Comparison of ENCODE assay signal across 18 cellular contexts in the genomic region with DNA sequence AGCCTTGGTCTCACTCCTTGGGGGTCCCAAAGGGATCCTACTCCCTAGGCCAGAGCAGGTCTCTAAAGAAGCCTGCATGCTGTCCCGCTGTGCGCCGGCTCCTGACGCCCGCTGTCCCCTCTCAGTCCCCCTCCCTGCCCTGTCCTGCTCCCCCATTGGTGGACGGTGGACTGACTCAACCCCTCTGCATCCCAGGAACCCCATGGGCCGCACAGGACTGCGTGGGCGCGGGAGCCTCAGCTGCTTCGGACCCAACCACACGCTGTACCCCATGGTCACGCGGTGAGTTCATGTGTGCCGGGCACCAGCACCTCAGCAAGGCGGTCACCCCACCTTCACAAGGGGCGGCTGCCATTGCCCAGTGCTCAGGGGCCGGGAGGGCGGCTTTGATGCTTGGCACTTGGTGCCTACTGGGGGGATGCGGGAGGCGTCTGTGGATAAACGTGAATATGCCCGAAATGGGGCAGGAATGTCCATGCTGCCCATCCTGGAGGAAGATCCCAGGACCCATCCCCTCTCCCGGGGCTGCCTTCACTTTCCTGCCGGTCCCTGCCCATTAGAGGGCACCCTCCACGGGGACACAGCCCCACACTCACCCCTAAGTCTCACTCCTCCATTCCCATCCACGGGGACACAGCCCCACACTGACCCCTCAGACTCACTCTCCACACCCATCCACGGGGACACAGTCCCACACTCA. TPM values are rescaled to one million over a fixed set of nuclear protein-coding genes. Genes with fewer than 3 reads are reported as not detected.
DNase-seq lines count a peak whose midpoint lies in the region; ATAC-seq, FAIRE-seq and TF ChIP-seq lines count a peak whose summit lies in the region.
"Had no signal": no experiment of that assay in that cellular context is flagged by ENCODE, and none has a peak within 500 bp of the region (broad histone marks: within the 10 kb centered on the region; RNA-seq: fewer than 3 reads in every experiment).

No MANE protein-coding gene starts in this region.

- no peak for TF ChIP-seq POLR2A in right lobe of liver (IDR thresholded peaks at IDR 0.05)
- no peak for TF ChIP-seq POLR2A in HepG2 (IDR thresholded peaks at IDR 0.05; ENCODE audit: insufficient read depth in 1 of 2, low read depth in 2 of 2, low read length in 2 of 2)

- WGBS in right lobe of liver (ENCODE audit: insufficient coverage, low coverage, low lambda C conversion rate, missing lambda C conversion rate): 73% methylated on average over 5 of the region's 28 CpGs
- 56% methylated on average over 26 of the region's 28 CpGs for WGBS in HepG2 (ENCODE audit: low lambda C conversion rate)

- no peaks in the 10 kb centered on the region for H3K27me3 Mint-ChIP-seq in MCF 10A (ENCODE audit: insufficient read depth, unreplicated experiment)
- H3K27me3 Mint-ChIP-seq: activated naive CD8-positive, alpha-beta T cell treated with anti-CD3 and anti-CD28 coated beads for 36 hours had no signal

- no peaks in the 10 kb centered on the region for H3K27me3 ChIP-seq in right lobe of liver
- H3K27me3 ChIP-seq in HepG2 (ENCODE audit: control insufficient read depth in 1 of 2, insufficient read depth in 2 of 2, low read length in 2 of 2): peaks cover 4 to 37% of the 10 kb centered on the region in 2 experiments; a peak in 4 of 5 replicates

- DNase-seq in right lobe of liver (peak in 2 of 3 donors; percentile 37 to 42), HepG2 (ENCODE audit: low spot score) (no peak), iPS-NIHi11 (ENCODE audit: low spot score) (peak; percentile 5), sciatic nerve (ENCODE audit: low spot score) (peak; percentile 48), MCF 10A (ENCODE audit: unreplicated experiment) (no peak)
- DNase-seq: activated CD4-positive, alpha-beta T cell treated with anti-CD3 and anti-CD28 coated beads, Interleukin-2, amount 50 U/mL, for 1 hour; activated naive CD8-positive, alpha-beta T cell treated with anti-CD3 and anti-CD28 coated beads for 36 hours; HCEC 1CT; KG1; NCI-H1694 treated with DMSO at 0.1 percent for 48 hours; retina; SHP77 treated with DMSO at 0.1 percent for 48 hours had no signal

- no peak for TF ChIP-seq CTCF in right lobe of liver (IDR thresholded peaks at IDR 0.05)
- TF ChIP-seq CTCF in HepG2 (CRISPR knock-in tag; IDR thresholded peaks at IDR 0.05): no peak
- no peak for TF ChIP-seq CTCF in MCF 10A (IDR thresholded peaks at IDR 0.05; ENCODE audit: unreplicated experiment)

- BruUV-seq in HepG2 (replicated peaks; lab: Mats Ljungman, UMichigan): no TSS peak
- BruUV-seq in MCF 10A (replicated peaks; lab: Mats Ljungman, UMichigan): no TSS peak

- no peak for ATAC-seq in right lobe of liver
- no peak for ATAC-seq in HepG2
- ATAC-seq in sciatic nerve: no peak
- ATAC-seq in HG03045 (IDR thresholded peaks at IDR 0.05; ENCODE audit: unreplicated experiment): no peak
- no peak for ATAC-seq in GM21528 (IDR thresholded peaks at IDR 0.05; ENCODE audit: low FRiP score, unreplicated experiment)
- ATAC-seq: mucosa of descending colon had no signal

- H3K9me3 Mint-ChIP-seq in MCF 10A (ENCODE audit: unreplicated experiment): peaks cover 8% of the 10 kb centered on the region

- intact Hi-C loops in right lobe of liver (cut with DNase I): no loop called here
- intact Hi-C loops in HepG2 (cut with micrococcal nuclease; ENCODE audit: unreplicated experiment): loop anchor here (10.0 kb wide), 1 partner anchor 70 kb away; no protein-coding TSS in a partner anchor
- intact Hi-C loops in sciatic nerve (cut with DNase I): no loop called here
- intact Hi-C loops in MCF 10A (cut with micrococcal nuclease): no loop called here

- TF ChIP-seq EP300 in HepG2 (IDR thresholded peaks at IDR 0.05; ENCODE audit: low read depth in 2 of 2, low read length in 2 of 2): no peak
- TF ChIP-seq EP300 in HepG2 (CRISPR knock-in tag; IDR thresholded peaks at IDR 0.05; ENCODE audit: borderline replicate concordance): no peak

- no peak for FAIRE-seq in HepG2 (lab: Jason Lieb, UNC)

- H3K4me2 ChIP-seq in HepG2 (ENCODE audit: low read depth, low read length): no peak overlapping the region

- in situ Hi-C loops in HepG2 (cut with HindIII; ENCODE audit: extremely low pct_ligation_motif_present, low pct_unique_long_range_greater_than_20kb): no loop called here

- H3K36me3 ChIP-seq in right lobe of liver: no peaks in the 10 kb centered on the region
- no peaks in the 10 kb centered on the region for H3K36me3 ChIP-seq in HepG2 (replicated peaks in 1 of 2; ENCODE audit: control insufficient read depth in 1 of 2, insufficient read depth in 2 of 2, low read length in 2 of 2)
- H3K36me3 ChIP-seq: thoracic aorta had no signal

- no peak overlapping the region for H3K4me3 Mint-ChIP-seq in MCF 10A (ENCODE audit: unreplicated experiment)
- H3K4me3 Mint-ChIP-seq: activated naive CD8-positive, alpha-beta T cell treated with anti-CD3 and anti-CD28 coated beads for 36 hours; neural crest cell had no signal

- H3K27ac Mint-ChIP-seq in MCF 10A (ENCODE audit: low read depth, unreplicated experiment): no peak overlapping the region
- H3K27ac Mint-ChIP-seq: activated naive CD8-positive, alpha-beta T cell treated with anti-CD3 and anti-CD28 coated beads for 36 hours had no signal

- no peaks in the 10 kb centered on the region for H3K79me2 ChIP-seq in HepG2 (ENCODE audit: insufficient read depth, low read length)

- H3K9me3 ChIP-seq in right lobe of liver (peaks cover 0 to under 1% (median under 1%) of the 10 kb centered on the region in 4 donors), HepG2 (ENCODE audit: low read length) (peaks cover 1% of the 10 kb centered on the region; the same call in 1 of the 2 replicates)
- H3K9me3 ChIP-seq: Caco-2, thoracic aorta had no signal

- H3K4me1 ChIP-seq in right lobe of liver: no peaks in the 10 kb centered on the region
- H3K4me1 ChIP-seq in HepG2 (ENCODE audit: insufficient read depth, low read length): peaks cover 17% of the 10 kb centered on the region
- H3K4me1 ChIP-seq: Caco-2 had no signal

- no peak overlapping the region for H3K9ac ChIP-seq in HepG2 (ENCODE audit: insufficient read depth, low read depth, low read length)

- TF ChIP-seq RAD21 in HepG2 (CRISPR knock-in tag; IDR thresholded peaks at IDR 0.05): no peak

- CTCF ChIA-PET in HepG2 (lab: Yijun Ruan, JAX; ENCODE audit: low intra/inter-chr PET ratio, low total read pairs): no interaction called here
- CTCF ChIA-PET in MCF 10A (lab: Yijun Ruan, JAX): no interaction called here

- POLR2A ChIA-PET in HepG2 (lab: Yijun Ruan, JAX): no interaction called here
- POLR2A ChIA-PET in MCF 10A (lab: Yijun Ruan, JAX): no interaction called here

- H3K27ac ChIP-seq in right lobe of liver: no peak overlapping the region
- no peak overlapping the region for H3K27ac ChIP-seq in HepG2 (ENCODE audit: extremely low read length, insufficient read depth, low read length)
- H3K27ac ChIP-seq: thoracic aorta had no signal

- no peaks in the 10 kb centered on the region for H3K36me3 Mint-ChIP-seq in MCF 10A (ENCODE audit: insufficient read depth, unreplicated experiment)

- H2AFZ ChIP-seq in HepG2 (ENCODE audit: low read length): no peak overlapping the region

- no peaks in the 10 kb centered on the region for H4K20me1 ChIP-seq in HepG2 (ENCODE audit: insufficient read depth, low read length)

- no peaks in the 10 kb centered on the region for H3K4me1 Mint-ChIP-seq in MCF 10A (ENCODE audit: insufficient read depth, unreplicated experiment)
- H3K4me1 Mint-ChIP-seq: activated naive CD8-positive, alpha-beta T cell treated with anti-CD3 and anti-CD28 coated beads for 36 hours; neural crest cell had no signal

- H3K4me3 ChIP-seq in right lobe of liver (no peak overlapping the region), HepG2 (replicated peaks in 1 of 3; ENCODE audit: insufficient read depth in 1 of 3, low read depth in 2 of 3, low read length in 3 of 3) (no peak overlapping the region)
- H3K4me3 ChIP-seq: mucosa of descending colon, thoracic aorta had no signal

TF ChIP-seq in HepG2, 621 proteins besides CTCF, POLR2A, EP300 and RAD21 (continues in another document):
- TF ChIP-seq NR2F1 (CRISPR knock-in tag; IDR thresholded peaks at IDR 0.05) (no peak), ZNF761 (CRISPR knock-in tag; conservative IDR thresholded peaks at IDR 0.05) (no peak)

RNA-seq across cellular contexts. Expression of a gene that starts 20.2 kb away (rescaled TPM):
- total RNA-seq in right lobe of liver (10 to 100 TPM in 5 of 6 experiments, 1 to 10 TPM in 1; 7.5 to 19.3 (median 13.9) TPM), HepG2 (2016; rRNA removed; fragmentation: Illumina TruSeq; extraction: Trizol) (3.9 and 4.8 TPM in 2 replicates), sciatic nerve (6.8 TPM), MCF 10A (2022) (not detected in 2 replicates)
- total RNA-seq in HepG2 (2016; cell fraction: cytosol; rRNA removed; fragmentation: Illumina TruSeq; extraction: Trizol; ENCODE audit: low read depth): 0.97 and 1.1 TPM in 2 replicates
- 3.1 and 4.8 TPM in 2 replicates for total RNA-seq in HepG2 (2016; cell fraction: insoluble cytoplasmic fraction; rRNA removed; fragmentation: Illumina TruSeq; extraction: Trizol)
- total RNA-seq in HepG2 (2016; cell fraction: membrane; rRNA removed; fragmentation: Illumina TruSeq; extraction: Trizol): 3.5 and 4.4 TPM in 2 replicates
- total RNA-seq in HepG2 (2016; cell fraction: nucleus; rRNA removed; fragmentation: Illumina TruSeq; extraction: Trizol): 5.2 and 5.7 TPM in 2 replicates
- 16.5 and 24.3 TPM in 2 replicates for polyA plus RNA-seq in HepG2 (2011; rRNA removed)
- 17.5 and 19.8 TPM in 2 replicates for polyA plus RNA-seq in HepG2 (2011; cell fraction: cytosol; rRNA removed)
- 25.9 and 31.8 TPM in 2 replicates for polyA plus RNA-seq in HepG2 (2011; cell fraction: nucleus; rRNA removed)
- 24.1 and 27.1 TPM in 2 replicates for polyA plus RNA-seq in HepG2 (2012)
- polyA plus RNA-seq in HepG2 (2016; cell fraction: cytosol; fragmentation: Illumina TruSeq; extraction: Trizol; ENCODE audit: low read depth): 0.99 and 1.3 TPM in 2 replicates
- 4.4 and 5.5 TPM in 2 replicates for polyA plus RNA-seq in HepG2 (2016; cell fraction: insoluble cytoplasmic fraction; fragmentation: Illumina TruSeq; extraction: Trizol; ENCODE audit: low read depth)
- polyA plus RNA-seq in HepG2 (2016; cell fraction: membrane; fragmentation: Illumina TruSeq; extraction: Trizol; ENCODE audit: low read depth): 2.9 and 3.4 TPM in 2 replicates
- 10.0 TPM in 2 replicates for polyA plus RNA-seq in HepG2 (2016; cell fraction: nucleus; fragmentation: Illumina TruSeq; extraction: Trizol; ENCODE audit: insufficient read depth, low read depth)
- 3.8 and 34.5 TPM in 2 replicates for polyA minus RNA-seq in HepG2 (2011; rRNA and poly(A)+ RNA removed; ENCODE audit: low replicate concordance)
- polyA minus RNA-seq in HepG2 (2011; cell fraction: cytosol; rRNA and poly(A)+ RNA removed): 16.0 and 20.9 TPM in 2 replicates
- 10.4 and 13.4 TPM in 2 replicates for polyA minus RNA-seq in HepG2 (2011; cell fraction: nucleus; rRNA and poly(A)+ RNA removed)

Comparison
In these comparisons a context has a peak if more than half of its experiments do, and no peak if none do; other contexts are left out.
1. DNase-seq: peak in right lobe of liver (2 of 3), iPS-NIHi11 (single experiment) and sciatic nerve (single experiment); none in HepG2 (single experiment) and MCF 10A (single experiment).